Comparison of ENCODE assay signal across 8 cellular contexts in genomic region chr20:19661717-19662637, GRCh38.
A peak's percentile ranks its signal among the peaks of the same experiment; 100 is the strongest.
DNase-seq lines count a peak whose midpoint lies in the region; ATAC-seq and TF ChIP-seq lines count a peak whose summit lies in the region.

No MANE protein-coding gene starts in this region.

- no peak for TF ChIP-seq POLR2A in spleen (IDR thresholded peaks at IDR 0.05)

- H3K9me3 ChIP-seq in SU-DHL-6 (ENCODE audit: insufficient read depth, low read length), result no peaks in the 10 kb centered on the region
- no peaks in the 10 kb centered on the region for H3K9me3 ChIP-seq in spleen

- intact Hi-C loops in spleen (cut with DNase I; ENCODE audit: low total_unique reads), result loop anchor here (10.0 kb wide), 2 partner anchors 457 to 1027 kb away; no protein-coding TSS in a partner anchor

- H3K4me2 ChIP-seq in SU-DHL-6 (ENCODE audit: low read depth, low read length, poor library complexity, severe bottlenecking), result no peak overlapping the region

- H3K4me3 ChIP-seq in SU-DHL-6 (ENCODE audit: insufficient read depth, low read length, poor library complexity, severe bottlenecking) (no peak overlapping the region), brain microvascular endothelial cell (ENCODE audit: low read depth, low read length) (no peak overlapping the region), spleen (no peak overlapping the region)

- no peaks in the 10 kb centered on the region for H3F3A ChIP-seq in SU-DHL-6 (ENCODE audit: insufficient read depth)

- H3K27ac ChIP-seq in SU-DHL-6 (ENCODE audit: low read depth, low read length) (no peak overlapping the region), brain microvascular endothelial cell (no peak overlapping the region), spleen (no peak overlapping the region)

- TF ChIP-seq CTCF in SU-DHL-6 (IDR thresholded peaks at IDR 0.05; ENCODE audit: insufficient read depth, low read length, poor library complexity, severe bottlenecking) (peak; percentile 93), brain microvascular endothelial cell (IDR thresholded peaks at IDR 0.05; ENCODE audit: low read depth, low read length, missing control alignments) (peak; percentile 98), spleen (IDR thresholded peaks at IDR 0.05 in 8 of 11, conservative IDR thresholded peaks at IDR 0.05 in 3 of 11) (peak; percentile 86 to 94 (median 90))

- H3K27me3 ChIP-seq in SU-DHL-6 (ENCODE audit: low read length) (no peaks in the 10 kb centered on the region), brain microvascular endothelial cell (replicated peaks) (no peaks in the 10 kb centered on the region), spleen (replicated peaks in 1 of 7) (peaks cover 0 to 22% (median 0%) of the 10 kb centered on the region in 7 donors)

- peaks cover 0 to 14% (median 4%) of the 10 kb centered on the region in 6 donors for H3K4me1 ChIP-seq in spleen

- H3K79me2 ChIP-seq in SU-DHL-6 (ENCODE audit: insufficient read depth, low read length), result no peaks in the 10 kb centered on the region

- no peaks in the 10 kb centered on the region for H4K20me1 ChIP-seq in SU-DHL-6 (ENCODE audit: low read depth, low read length)

- 42 to 63% (median 55%) methylated on average over 18 to 19 of the region's 19 CpGs for WGBS in spleen, 5 donors

- H3K36me3 ChIP-seq in SU-DHL-6 (ENCODE audit: low read length) (no peaks in the 10 kb centered on the region), brain microvascular endothelial cell (replicated peaks) (no peaks in the 10 kb centered on the region), spleen (no peaks in the 10 kb centered on the region)

- H2AFZ ChIP-seq in SU-DHL-6 (ENCODE audit: low read depth, low read length, severe bottlenecking), result no peak overlapping the region

- H3K9me2 ChIP-seq in SU-DHL-6 (replicated peaks; ENCODE audit: insufficient read depth, low read length), result no peaks in the 10 kb centered on the region

- in situ Hi-C loops in brain microvascular endothelial cell (cut with HindIII; ENCODE audit: low pct_ligation_motif_present, low sequenced_read_pairs), result no loop called here

- ATAC-seq in GM21529 (IDR thresholded peaks at IDR 0.05; ENCODE audit: unreplicated experiment) (peak; percentile 36), GM21423 (IDR thresholded peaks at IDR 0.05; ENCODE audit: unreplicated experiment) (no peak)

- DNase-seq in CMK (ENCODE audit: low read depth), result peak; percentile 30
- peak; percentile 75 for DNase-seq in NCI-H146 treated with DMSO at 0.1 percent for 48 hours (lab: John Stamatoyannopoulos, UW; ENCODE audit: unreplicated experiment)
- peak; percentile 71 for DNase-seq in brain microvascular endothelial cell
- peak; percentile 68 for DNase-seq in iris pigment epithelial cell (ENCODE audit: low read depth)
- DNase-seq in spleen, result peak; percentile 78

- H3K9ac ChIP-seq in SU-DHL-6 (ENCODE audit: low read length), result no peak overlapping the region
